Comparison of ENCODE assay signal across 8 cellular contexts in genomic region chr4:140374130-140374477, GRCh38. TPM values are rescaled to one million over a fixed set of nuclear protein-coding genes. Genes with fewer than 3 reads are reported as not detected.
DNase-seq lines count a peak whose midpoint lies in the region; ATAC-seq, FAIRE-seq and TF ChIP-seq lines count a peak whose summit lies in the region.

No MANE protein-coding gene starts in this region.

- peaks cover 28 to 39% of the 10 kb centered on the region in 2 donors for H3K4me1 ChIP-seq in gastrocnemius medialis

- intact Hi-C loops in gastrocnemius medialis (cut with DNase I; ENCODE audit: low total_unique reads): loop anchor here (5.0 kb wide), 2 partner anchors 67 to 642 kb away; no protein-coding TSS in a partner anchor

- no peak for TF ChIP-seq POLR2A in gastrocnemius medialis (IDR thresholded peaks at IDR 0.05)

- in situ Hi-C loops in gastrocnemius medialis (cut with MboI; ENCODE audit: low sequenced_read_pairs in 4 of 4): loop anchor here in 3 of 4 donors (10.0 to 25.0 kb wide), 5 partner anchors 151 to 637 kb away; partner anchors contain the start of gene ELMOD2 (in 2 of the 3)

- no peaks in the 10 kb centered on the region for H3K27me3 ChIP-seq in gastrocnemius medialis

- H3K4me3 ChIP-seq in foreskin fibroblast (ENCODE audit: low read depth in 1 of 2, low read length in 2 of 2): peak overlapping the region; percentile 80 to 91
- peak overlapping the region; percentile 70 to 97 (median 80) for H3K4me3 ChIP-seq in gastrocnemius medialis

- no peaks in the 10 kb centered on the region for H3K36me3 ChIP-seq in gastrocnemius medialis

- H3K27ac ChIP-seq in RWPE1: peak overlapping the region; percentile 98
- H3K27ac ChIP-seq in gastrocnemius medialis: peak overlapping the region; percentile 86 to 96 (median 92)

- TF ChIP-seq CTCF in RWPE1 (conservative IDR thresholded peaks at IDR 0.05; ENCODE audit: low read depth) (no peak), foreskin fibroblast (IDR thresholded peaks at IDR 0.05; ENCODE audit: low read depth, low read length) (no peak), gastrocnemius medialis (IDR thresholded peaks at IDR 0.05 in 4 of 5, conservative IDR thresholded peaks at IDR 0.05 in 1 of 5) (no peak)

- H3K9me3 ChIP-seq in gastrocnemius medialis: no peaks in the 10 kb centered on the region

- peak; percentile 8 to 17 for ATAC-seq in gastrocnemius medialis
- no peak for ATAC-seq in GM19395 (IDR thresholded peaks at IDR 0.05; ENCODE audit: unreplicated experiment)
- ATAC-seq in HG02759 (IDR thresholded peaks at IDR 0.05; ENCODE audit: unreplicated experiment): no peak

- POLR2A ChIA-PET in RWPE1 (lab: Yijun Ruan, JAX; ENCODE audit: low non-redundant PET): interaction anchor here (0.8 kb wide), 1 partner anchor 224 kb away, joined by 3 read pairs; no protein-coding TSS in a partner anchor

- CTCF ChIA-PET in RWPE1 (lab: Yijun Ruan, JAX): interaction anchor here (0.7 kb wide), 1 partner anchor 422 kb away, joined by 3 read pairs; no protein-coding TSS in a partner anchor

- peak; percentile 35 for FAIRE-seq in GM19239 (lab: Jason Lieb, UNC)

- DNase-seq in GM19239 (ENCODE audit: insufficient read length, low spot score): no peak
- DNase-seq in RWPE1 (ENCODE audit: low spot score): peak; percentile 8
- DNase-seq in foreskin fibroblast: no peak
- no peak for DNase-seq in gastrocnemius medialis
- no peak for DNase-seq in NCI-H446 treated with DMSO at 0.1 percent for 48 hours (lab: John Stamatoyannopoulos, UW)
- DNase-seq in stimulated activated CD4-positive, alpha-beta T cell treated with anti-CD3 and anti-CD28 coated beads, Interleukin-2, amount 100 ng/mL, for 24 hours: no peak

RNA-seq across cellular contexts. Expression of gene SCOC, which starts 0.7 kb away (rescaled TPM):
- 10 to 100 TPM; 21.5 to 36.6 (median 30.6) TPM for total RNA-seq in gastrocnemius medialis

RNA-seq across cellular contexts. Expression of gene CLGN, which starts 53.3 kb away (rescaled TPM):
- under 1 TPM in 3 of 4 donors, not detected in 1; 0.10 to 0.29 (median 0.20) TPM for total RNA-seq in gastrocnemius medialis

Comparison
In these comparisons a context has a peak if more than half of its experiments do, and no peak if none do; other contexts are left out.
1. ATAC-seq: peak in gastrocnemius medialis (2 of 2); none in GM19395 (single experiment) and HG02759 (single experiment).